ENCODE assay signal across 8 cellular contexts in the genomic region with DNA sequence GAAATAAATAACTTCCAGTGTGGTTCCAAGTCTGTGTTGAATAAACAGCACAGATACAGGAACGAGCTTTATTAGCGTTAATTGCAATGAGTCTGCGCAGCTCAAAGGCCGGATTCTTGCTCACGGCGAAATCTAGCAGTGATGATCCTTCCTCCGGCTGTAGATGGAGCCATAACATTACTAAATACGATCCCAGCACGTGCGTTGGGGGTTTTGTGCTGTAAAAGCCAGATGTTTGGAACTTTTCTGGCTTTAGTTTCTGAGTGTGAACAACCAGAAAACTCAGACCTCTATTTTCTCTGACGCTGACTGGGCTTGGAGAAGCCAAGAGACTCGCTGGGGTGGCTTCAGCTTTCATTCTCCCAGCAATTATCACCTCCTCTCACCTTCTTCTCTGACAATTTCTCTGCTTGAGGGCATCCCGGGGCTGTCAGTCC. TPM values are rescaled to one million over a fixed set of nuclear protein-coding genes. Genes with fewer than 3 reads are reported as not detected.
A peak's percentile ranks its signal among the peaks of the same experiment; 100 is the strongest.
DNase-seq lines count a peak whose midpoint lies in the region; ATAC-seq and TF ChIP-seq lines count a peak whose summit lies in the region.

No MANE protein-coding gene starts in this region.

- H3K4me1 Mint-ChIP-seq in activated CD8-positive, alpha-beta T cell treated with anti-CD3 and anti-CD28 coated beads for 36 hours (ENCODE audit: low read depth) = peaks cover 16% of the 10 kb centered on the region
- peaks cover 32% of the 10 kb centered on the region for H3K4me1 Mint-ChIP-seq in endodermal cell

- intact Hi-C loops in activated CD8-positive, alpha-beta T cell treated with anti-CD3 and anti-CD28 coated beads for 36 hours (cut with micrococcal nuclease) = no loop called here

- H3K9me3 Mint-ChIP-seq in activated CD8-positive, alpha-beta T cell treated with anti-CD3 and anti-CD28 coated beads for 36 hours = no peaks in the 10 kb centered on the region
- H3K9me3 Mint-ChIP-seq in endodermal cell = no peaks in the 10 kb centered on the region

- ATAC-seq in GM19035 (IDR thresholded peaks at IDR 0.05; ENCODE audit: unreplicated experiment) (peak; percentile 81), HG03520 (IDR thresholded peaks at IDR 0.05; ENCODE audit: unreplicated experiment) (peak; percentile 87)
- ATAC-seq in activated CD8-positive, alpha-beta T cell treated with anti-CD3 and anti-CD28 coated beads for 36 hours = peak; percentile 80

- no peak overlapping the region for H3K27ac ChIP-seq in BLaER1
- H3K27ac ChIP-seq in endodermal cell (ENCODE audit: low read depth, low read length) = no peak overlapping the region

- H3K9me3 ChIP-seq in BLaER1 (no peaks in the 10 kb centered on the region), endodermal cell (ENCODE audit: control insufficient read depth, low read length) (no peaks in the 10 kb centered on the region)

- peak overlapping the region; percentile 26; the same call in 1 of the 2 replicates for H3K4me2 ChIP-seq in BLaER1

- CTCF ChIA-PET in activated CD8-positive, alpha-beta T cell treated with anti-CD3 and anti-CD28 coated beads for 36 hours (lab: Charles Lee) = interaction anchor here (0.6 to 4.1 kb wide), 35 partner anchors 9 to 1408 kb away, joined by 3 to 22 read pairs (median 3); no protein-coding TSS in a partner anchor

- POLR2A ChIA-PET in activated CD8-positive, alpha-beta T cell treated with anti-CD3 and anti-CD28 coated beads for 36 hours (lab: Charles Lee) = no interaction called here

- H3K4me3 ChIP-seq in BLaER1 (no peak overlapping the region), endodermal cell (ENCODE audit: low read length) (no peak overlapping the region)

- no peaks in the 10 kb centered on the region for H3K36me3 ChIP-seq in BLaER1
- H3K36me3 ChIP-seq in endodermal cell (ENCODE audit: control insufficient read depth, insufficient read depth, low read length) = no peaks in the 10 kb centered on the region

- H3K27me3 ChIP-seq in BLaER1 = no peaks in the 10 kb centered on the region
- H3K27me3 ChIP-seq in endodermal cell (ENCODE audit: control insufficient read depth, insufficient read depth, low read length, poor library complexity, severe bottlenecking) = no peaks in the 10 kb centered on the region

- H3K4me3 Mint-ChIP-seq in activated CD8-positive, alpha-beta T cell treated with anti-CD3 and anti-CD28 coated beads for 36 hours = no peak overlapping the region
- H3K4me3 Mint-ChIP-seq in endodermal cell = no peak overlapping the region

- no peak overlapping the region for H3K27ac Mint-ChIP-seq in activated CD8-positive, alpha-beta T cell treated with anti-CD3 and anti-CD28 coated beads for 36 hours
- no peak overlapping the region for H3K27ac Mint-ChIP-seq in endodermal cell

- H3K36me3 Mint-ChIP-seq in activated CD8-positive, alpha-beta T cell treated with anti-CD3 and anti-CD28 coated beads for 36 hours (ENCODE audit: low read depth) = no peaks in the 10 kb centered on the region
- H3K36me3 Mint-ChIP-seq in endodermal cell (ENCODE audit: low read depth) = no peaks in the 10 kb centered on the region

- peaks cover 45% of the 10 kb centered on the region for H3K4me1 ChIP-seq in BLaER1
- no peaks in the 10 kb centered on the region for H3K4me1 ChIP-seq in endodermal cell (ENCODE audit: control insufficient read depth, insufficient read depth, low read length)

- DNase-seq in NCI-H748 treated with DMSO at 0.1 percent for 48 hours (lab: John Stamatoyannopoulos, UW) (peak; percentile 88), endodermal cell (peak; percentile 83), midbrain (lab: John Stamatoyannopoulos, UW) (peak; percentile 69)
- DNase-seq in activated CD8-positive, alpha-beta T cell treated with anti-CD3 and anti-CD28 coated beads for 36 hours = peak; percentile 64
- peak; percentile 10 to 26 for DNase-seq in stimulated activated CD8-positive, alpha-beta memory T cell treated with anti-CD3 and anti-CD28 coated beads, Interleukin-7, amount 100 ng/mL, for 4 hours (ENCODE audit: low read depth in 2 of 2)

- WGBS in endodermal cell (ENCODE audit: insufficient coverage in 1 of 2, insufficient read length in 1 of 2), 2 experiments = 15 to 18% methylated on average over 9 to 13 of the region's 13 CpGs

- H3K27me3 Mint-ChIP-seq in activated CD8-positive, alpha-beta T cell treated with anti-CD3 and anti-CD28 coated beads for 36 hours = peaks cover 18% of the 10 kb centered on the region
- peaks cover 15% of the 10 kb centered on the region for H3K27me3 Mint-ChIP-seq in endodermal cell (ENCODE audit: insufficient read depth)

- peak; percentile 83 for TF ChIP-seq CTCF in activated CD8-positive, alpha-beta T cell treated with anti-CD3 and anti-CD28 coated beads for 36 hours (IDR thresholded peaks at IDR 0.05)
- peak; percentile 87 for TF ChIP-seq CTCF in endodermal cell (conservative IDR thresholded peaks at IDR 0.05)

- H3K9ac ChIP-seq in BLaER1 (no peak overlapping the region), endodermal cell (ENCODE audit: extremely low read depth, low read length, poor library complexity, severe bottlenecking) (no peak overlapping the region)

- H4K20me1 ChIP-seq in BLaER1 = no peaks in the 10 kb centered on the region

RNA-seq across cellular contexts. Expression of a gene that starts 47.0 kb away (rescaled TPM):
- 10 to 100 TPM; 24.4 to 24.7 TPM for total RNA-seq in activated CD8-positive, alpha-beta T cell treated with anti-CD3 and anti-CD28 coated beads for 36 hours
- 10 to 100 TPM; 18.3 to 21.3 TPM for total RNA-seq in endodermal cell
- 31.1 TPM for polyA plus RNA-seq in endodermal cell (2013, experiment 1 of 2)
- 24.3 TPM for polyA plus RNA-seq in endodermal cell (2013, experiment 2 of 2)

Comparison
In these comparisons a context has a peak if more than half of its experiments do, and no peak if none do; other contexts are left out.
1. DNase-seq: peak in every context shown above with its lines; median percentile 88 in NCI-H748 treated with DMSO at 0.1 percent for 48 hours; 83 in endodermal cell; 69 in midbrain; 64 in activated CD8-positive, alpha-beta T cell treated with anti-CD3 and anti-CD28 coated beads for 36 hours; 18 in stimulated activated CD8-positive, alpha-beta memory T cell treated with anti-CD3 and anti-CD28 coated beads, Interleukin-7, amount 100 ng/mL, for 4 hours.